ENCODE assay signal across 23 cellular contexts in genomic region chr1:181608951-181609350, GRCh38.
A peak's percentile ranks its signal among the peaks of the same experiment; 100 is the strongest.
DNase-seq lines count a peak whose midpoint lies in the region; ATAC-seq, FAIRE-seq and TF ChIP-seq lines count a peak whose summit lies in the region.
"Had no signal": no experiment of that assay in that cellular context is flagged by ENCODE, and none has a peak within 500 bp of the region (broad histone marks: within the 10 kb centered on the region; RNA-seq: fewer than 3 reads in every experiment).

No MANE protein-coding gene starts in this region.

- no peaks in the 10 kb centered on the region for H3K36me3 Mint-ChIP-seq in neural progenitor cell

- no peak overlapping the region for H3K27ac Mint-ChIP-seq in neural progenitor cell
- H3K27ac Mint-ChIP-seq: CD4-positive, alpha-beta T cell had no signal

- no peak overlapping the region for H3K4me3 ChIP-seq in H7 (ENCODE audit: insufficient read depth, low read depth, low read length)
- H3K4me3 ChIP-seq in neural progenitor cell = no peak overlapping the region
- H3K4me3 ChIP-seq: A549; BLaER1 treated with 17β-estradiol and CSF1 and Interleukin-3, amounts not matched to agents 10 nM and 100 nM; GM12878 had no signal

- no peak overlapping the region for H3K9ac ChIP-seq in neural progenitor cell
- H3K9ac ChIP-seq: BLaER1 treated with 17β-estradiol and CSF1 and Interleukin-3, amounts not matched to agents 10 nM and 100 nM had no signal

- H3K9me3 Mint-ChIP-seq in neural progenitor cell = peaks cover 5% of the 10 kb centered on the region

- H2AFZ ChIP-seq in neural progenitor cell (replicated peaks) = no peak overlapping the region

- H3K4me3 Mint-ChIP-seq in neural progenitor cell = no peak overlapping the region
- H3K4me3 Mint-ChIP-seq: CD4-positive, alpha-beta T cell had no signal

- H3K4me1 Mint-ChIP-seq in neural progenitor cell = peaks cover 13% of the 10 kb centered on the region

- no peak for ATAC-seq in HG03097 (IDR thresholded peaks at IDR 0.05; ENCODE audit: low FRiP score, unreplicated experiment)
- ATAC-seq in GM18873 (IDR thresholded peaks at IDR 0.05; ENCODE audit: low FRiP score, unreplicated experiment) = no peak
- ATAC-seq: A549, GM12878, HepG2 had no signal

- H3K4me1 ChIP-seq in neural progenitor cell = peaks cover 21% of the 10 kb centered on the region
- H3K4me1 ChIP-seq: A549; BLaER1 treated with 17β-estradiol and CSF1 and Interleukin-3, amounts not matched to agents 10 nM and 100 nM had no signal

- H3K27me3 Mint-ChIP-seq in neural progenitor cell (ENCODE audit: insufficient read depth, low read depth) = peaks cover 6% of the 10 kb centered on the region

- no peaks in the 10 kb centered on the region for H3K36me3 ChIP-seq in H7 (replicated peaks; ENCODE audit: control insufficient read depth, insufficient read depth, low read length)
- H3K36me3 ChIP-seq in neural progenitor cell = no peaks in the 10 kb centered on the region
- H3K36me3 ChIP-seq: BLaER1 treated with 17β-estradiol and CSF1 and Interleukin-3, amounts not matched to agents 10 nM and 100 nM had no signal

- DNase-seq in H7 (peak; percentile 55), NCI-H69 (lab: John Stamatoyannopoulos, UW) (peak; percentile 93), iPS DF 19.7 (ENCODE audit: low read depth, low spot score) (peak; percentile 42), neural progenitor cell (ENCODE audit: low spot score) (peak; percentile 16), H54 (ENCODE audit: insufficient read length, low spot score) (no peak)
- DNase-seq: AML-193; CD4-positive, alpha-beta T cell; GDM1; Karpas-422; NCI-H1092; NCI-H1417 treated with DMSO at 0.1 percent for 48 hours; NCI-H187 treated with DMSO at 0.1 percent for 48 hours; NCI-H446; NCI-H526; SHP77; T-helper 1 cell had no signal

- H3K27ac ChIP-seq in neural progenitor cell = no peak overlapping the region
- H3K27ac ChIP-seq: A549; BLaER1 treated with 17β-estradiol and CSF1 and Interleukin-3, amounts not matched to agents 10 nM and 100 nM; RWPE1 had no signal

- H3F3A ChIP-seq in neural progenitor cell (ENCODE audit: low read depth) = no peaks in the 10 kb centered on the region

- TF ChIP-seq POLR2A in H54 (IDR thresholded peaks at IDR 0.05; ENCODE audit: low read depth, low read length) = no peak

- FAIRE-seq in H54 (lab: Jason Lieb, UNC) = no peak
- FAIRE-seq: A549, GM12878, HepG2 had no signal

- no peak for TF ChIP-seq CTCF in neural progenitor cell (IDR thresholded peaks at IDR 0.05)

- no peaks in the 10 kb centered on the region for H3K27me3 ChIP-seq in H7 (ENCODE audit: control insufficient read depth, insufficient read depth, low read length)
- no peaks in the 10 kb centered on the region for H3K27me3 ChIP-seq in neural progenitor cell
- H3K27me3 ChIP-seq: BLaER1 treated with 17β-estradiol and CSF1 and Interleukin-3, amounts not matched to agents 10 nM and 100 nM had no signal

- H3K4me2 ChIP-seq in neural progenitor cell = peak overlapping the region; percentile 35
- H3K4me2 ChIP-seq: A549; BLaER1 treated with 17β-estradiol and CSF1 and Interleukin-3, amounts not matched to agents 10 nM and 100 nM had no signal

- H3K79me2 ChIP-seq in neural progenitor cell (ENCODE audit: low read depth) = no peaks in the 10 kb centered on the region

- H3K9me3 ChIP-seq in neural progenitor cell (ENCODE audit: low read depth) = no peaks in the 10 kb centered on the region
- H3K9me3 ChIP-seq: A549 had no signal

- no peaks in the 10 kb centered on the region for H4K20me1 ChIP-seq in neural progenitor cell (ENCODE audit: low read depth)
- H4K20me1 ChIP-seq: BLaER1 treated with 17β-estradiol and CSF1 and Interleukin-3, amounts not matched to agents 10 nM and 100 nM had no signal
